12 cellular contexts compared by ENCODE assay signal in the genomic region with DNA sequence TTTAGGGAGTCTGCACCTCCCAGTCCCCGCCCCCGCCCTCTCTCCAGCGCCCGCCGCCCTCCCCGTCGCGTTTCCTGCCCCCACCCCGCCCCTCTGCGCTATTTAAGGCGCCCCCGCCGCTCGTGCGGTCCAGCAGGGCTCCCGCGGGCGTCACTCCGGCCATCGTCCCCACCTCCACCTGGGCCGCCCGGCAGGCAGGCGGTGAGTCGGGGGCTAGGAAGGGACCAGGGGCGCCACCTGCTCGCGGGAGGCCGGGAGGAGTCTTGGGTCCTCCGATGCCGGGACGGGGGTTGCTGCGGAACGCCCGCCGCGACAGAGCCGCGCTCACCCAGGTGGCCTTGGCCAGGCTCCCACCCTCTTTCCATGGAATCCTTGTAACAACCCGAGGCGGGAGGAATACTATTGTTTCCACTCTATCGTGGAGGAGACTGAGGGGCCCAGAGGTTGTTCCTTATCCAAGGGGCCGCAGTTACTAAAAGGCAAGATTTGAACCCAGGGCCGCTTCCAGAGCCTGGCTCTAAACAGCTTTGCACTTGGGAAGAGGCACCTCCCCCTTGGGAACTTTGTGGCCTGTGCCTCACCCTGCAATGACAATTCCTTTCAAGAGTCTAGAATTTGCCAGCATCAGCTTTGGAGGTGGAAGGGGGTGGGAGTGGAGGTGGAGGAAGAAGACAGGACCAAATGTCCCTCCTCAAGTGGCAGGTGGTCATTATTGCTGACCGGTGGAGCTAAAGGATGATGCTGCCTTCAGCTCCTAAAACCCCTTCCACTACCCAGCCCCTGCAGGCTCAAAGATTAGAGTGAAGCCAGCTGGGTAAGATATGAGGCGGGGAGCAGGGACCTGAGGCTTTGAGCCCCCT. TPM values are rescaled to one million over a fixed set of nuclear protein-coding genes. Genes with fewer than 3 reads are reported as not detected.
DNase-seq lines count a peak whose midpoint lies in the region; ATAC-seq and TF ChIP-seq lines count a peak whose summit lies in the region.
"Had no signal": no experiment of that assay in that cellular context is flagged by ENCODE, and none has a peak within 500 bp of the region (broad histone marks: within the 10 kb centered on the region; RNA-seq: fewer than 3 reads in every experiment).

A gene (plus strand): TSS at position 132 of the 860 bp plus-strand sequence. CDS start 1,215 bp downstream, outside the sequence.

- H3K9me3 ChIP-seq in SK-N-SH (no peaks in the 10 kb centered on the region), mesodermal cell (ENCODE audit: control insufficient read depth, low read length) (no peaks in the 10 kb centered on the region)
- H3K9me3 ChIP-seq: A549 had no signal

- H3K36me3 ChIP-seq in SK-N-SH (replicated peaks in 1 of 2; ENCODE audit: control insufficient read depth in 1 of 2, insufficient read depth in 2 of 2, low read length in 1 of 2): no peaks in the 10 kb centered on the region
- peaks cover 4% of the 10 kb centered on the region for H3K36me3 ChIP-seq in mesodermal cell (ENCODE audit: control insufficient read depth, insufficient read depth, low read length)

- H3K36me3 Mint-ChIP-seq in endothelial cell (ENCODE audit: low read depth, unreplicated experiment) (peaks cover 49% of the 10 kb centered on the region), osteocyte (ENCODE audit: unreplicated experiment) (no peaks in the 10 kb centered on the region)

- no peak within 1 kb of the TSS for H3K9ac ChIP-seq in SK-N-SH

- no peaks in the 10 kb centered on the region for H3F3A ChIP-seq in SK-N-SH (replicated peaks; ENCODE audit: insufficient read depth)

- no peak for TF ChIP-seq EP300 in SK-N-SH (IDR thresholded peaks at IDR 0.05; ENCODE audit: borderline replicate concordance in 1 of 2, low read depth in 1 of 2, low read length in 1 of 2)

- H3K4me1 ChIP-seq in SK-N-SH (ENCODE audit: control insufficient read depth in 1 of 2, insufficient read depth in 2 of 2, low read depth in 1 of 2, low read length in 1 of 2): no peaks in the 10 kb centered on the region; a peak in 1 of 4 replicates
- H3K4me1 ChIP-seq in mesodermal cell (ENCODE audit: control insufficient read depth, insufficient read depth, low read length, poor library complexity, severe bottlenecking): no peaks in the 10 kb centered on the region
- H3K4me1 ChIP-seq: A549 had no signal

- no peak for ATAC-seq in SK-N-SH treated with all-trans-retinoic acid at 6 μM for 48 hours
- ATAC-seq: A549; activated CD4-positive, CD25-positive, alpha-beta regulatory T cell treated with anti-CD3 and anti-CD28 coated beads, Interleukin-2, amount 50 U/mL, for 24 hours had no signal

- H3K9me2 ChIP-seq in SK-N-SH: no peaks in the 10 kb centered on the region

- TF ChIP-seq CTCF in SK-N-SH (IDR thresholded peaks at IDR 0.05) (no peak), endothelial cell (IDR thresholded peaks at IDR 0.05; ENCODE audit: unreplicated experiment) (no peak), osteocyte (IDR thresholded peaks at IDR 0.05) (no peak)

- H3K9me3 Mint-ChIP-seq in endothelial cell (ENCODE audit: unreplicated experiment) (no peaks in the 10 kb centered on the region), osteocyte (ENCODE audit: unreplicated experiment) (no peaks in the 10 kb centered on the region)
- H3K9me3 Mint-ChIP-seq: dendritic cell treated with granulocyte-macrophage colony-stimulating factor and Interleukin-4, amounts not matched to agents 40 ng/mL and 50 ng/mL, for 4 days had no signal

- H3K27ac ChIP-seq in SK-N-SH (ENCODE audit: low read depth in 2 of 2, low read length in 1 of 2): no peak within 1 kb of the TSS
- H3K27ac ChIP-seq in mesodermal cell (ENCODE audit: low read depth, low read length, severe bottlenecking): no peak within 1 kb of the TSS
- peak within 1 kb of the TSS; percentile 33 for H3K27ac ChIP-seq in temporal lobe (ENCODE audit: low read depth, low read length)
- H3K27ac ChIP-seq in substantia nigra (ENCODE audit: low read depth, low read length, poor library complexity, severe bottlenecking): no peak within 1 kb of the TSS
- H3K27ac ChIP-seq: A549 had no signal

- CTCF ChIA-PET in SK-N-SH (lab: Yijun Ruan, JAX): interaction anchor here (8.2 kb wide), 1 partner anchor 61 kb away, joined by 170 read pairs; no protein-coding TSS in a partner anchor

- H3K27me3 ChIP-seq in SK-N-SH (ENCODE audit: insufficient read depth): no peaks in the 10 kb centered on the region

- POLR2A ChIA-PET in SK-N-SH (lab: Yijun Ruan, JAX): no interaction called here

- no peaks in the 10 kb centered on the region for H4K20me1 ChIP-seq in SK-N-SH (ENCODE audit: insufficient read depth)

- H2AFZ ChIP-seq in SK-N-SH (ENCODE audit: low read depth): no peak within 1 kb of the TSS

- H3K4me2 ChIP-seq in SK-N-SH: no peak within 1 kb of the TSS
- H3K4me2 ChIP-seq: A549 had no signal

- H3K4me1 Mint-ChIP-seq in endothelial cell (ENCODE audit: unreplicated experiment): peaks cover 65% of the 10 kb centered on the region
- peaks cover 2% of the 10 kb centered on the region for H3K4me1 Mint-ChIP-seq in osteocyte (ENCODE audit: unreplicated experiment)

- no peaks in the 10 kb centered on the region for H3K79me2 ChIP-seq in SK-N-SH (ENCODE audit: insufficient read depth)

- H3K27me3 Mint-ChIP-seq in endothelial cell (ENCODE audit: unreplicated experiment) (peaks cover 27% of the 10 kb centered on the region), osteocyte (ENCODE audit: unreplicated experiment) (peaks cover 14% of the 10 kb centered on the region)

- no peak for TF ChIP-seq RAD21 in SK-N-SH (IDR thresholded peaks at IDR 0.05; ENCODE audit: low read length)

- DNase-seq in SK-N-SH: peak; percentile 47
- DNase-seq in endothelial cell (ENCODE audit: low spot score): peak; percentile 26
- no peak for DNase-seq in osteocyte (ENCODE audit: extremely low spot score, unreplicated experiment)
- no peak for DNase-seq in substantia nigra (lab: John Stamatoyannopoulos, UW)
- DNase-seq in nucleus accumbens (lab: John Stamatoyannopoulos, UW): no peak

- WGBS in SK-N-SH (ENCODE audit: low lambda C conversion rate): 46% methylated on average over 20 of the region's 45 CpGs
- 16 to 21% methylated on average over 27 to 29 of the region's 45 CpGs for WGBS in mesodermal cell (ENCODE audit: insufficient coverage in 2 of 2), 2 experiments

- H3K4me3 Mint-ChIP-seq in endothelial cell (ENCODE audit: unreplicated experiment) (peak within 1 kb of the TSS; percentile 92), osteocyte (ENCODE audit: unreplicated experiment) (no peak within 1 kb of the TSS)
- H3K4me3 Mint-ChIP-seq: dendritic cell treated with granulocyte-macrophage colony-stimulating factor and Interleukin-4, amounts not matched to agents 40 ng/mL and 50 ng/mL, for 4 days had no signal

- no peak within 1 kb of the TSS for H3K27ac Mint-ChIP-seq in endothelial cell (ENCODE audit: unreplicated experiment)
- no peak within 1 kb of the TSS for H3K27ac Mint-ChIP-seq in osteocyte (ENCODE audit: unreplicated experiment)
- H3K27ac Mint-ChIP-seq: dendritic cell treated with granulocyte-macrophage colony-stimulating factor and Interleukin-4, amounts not matched to agents 40 ng/mL and 50 ng/mL, for 4 days had no signal

- H3K4me3 ChIP-seq in SK-N-SH (ENCODE audit: low read depth in 2 of 2, low read length in 1 of 2) (no peak within 1 kb of the TSS), mesodermal cell (ENCODE audit: extremely low read depth, insufficient read depth, low read length, poor library complexity, severe bottlenecking) (peak within 1 kb of the TSS; percentile 35)
- H3K4me3 ChIP-seq: A549 had no signal

TF ChIP-seq in SK-N-SH, 30 proteins besides CTCF, POLR2A, EP300 and RAD21 (continues in another document):
- TF ChIP-seq MXI1 (IDR thresholded peaks at IDR 0.05; ENCODE audit: low read depth, low read length): no peak
- no peak for TF ChIP-seq MEF2A (IDR thresholded peaks at IDR 0.05; ENCODE audit: borderline replicate concordance, low read depth)
- TF ChIP-seq ELF1 (IDR thresholded peaks at IDR 0.05): no peak
- TF ChIP-seq, protein P1, sequence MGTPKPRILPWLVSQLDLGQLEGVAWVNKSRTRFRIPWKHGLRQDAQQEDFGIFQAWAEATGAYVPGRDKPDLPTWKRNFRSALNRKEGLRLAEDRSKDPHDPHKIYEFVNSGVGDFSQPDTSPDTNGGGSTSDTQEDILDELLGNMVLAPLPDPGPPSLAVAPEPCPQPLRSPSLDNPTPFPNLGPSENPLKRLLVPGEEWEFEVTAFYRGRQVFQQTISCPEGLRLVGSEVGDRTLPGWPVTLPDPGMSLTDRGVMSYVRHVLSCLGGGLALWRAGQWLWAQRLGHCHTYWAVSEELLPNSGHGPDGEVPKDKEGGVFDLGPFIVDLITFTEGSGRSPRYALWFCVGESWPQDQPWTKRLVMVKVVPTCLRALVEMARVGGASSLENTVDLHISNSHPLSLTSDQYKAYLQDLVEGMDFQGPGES (IDR thresholded peaks at IDR 0.05; ENCODE audit: low read depth, low read length): no peak

TF ChIP-seq in SK-N-SH treated with all-trans-retinoic acid at 6 μM for 48 hours, 23 proteins besides CTCF, POLR2A, EP300 and RAD21 (continues in another document):
- TF ChIP-seq, protein P2, sequence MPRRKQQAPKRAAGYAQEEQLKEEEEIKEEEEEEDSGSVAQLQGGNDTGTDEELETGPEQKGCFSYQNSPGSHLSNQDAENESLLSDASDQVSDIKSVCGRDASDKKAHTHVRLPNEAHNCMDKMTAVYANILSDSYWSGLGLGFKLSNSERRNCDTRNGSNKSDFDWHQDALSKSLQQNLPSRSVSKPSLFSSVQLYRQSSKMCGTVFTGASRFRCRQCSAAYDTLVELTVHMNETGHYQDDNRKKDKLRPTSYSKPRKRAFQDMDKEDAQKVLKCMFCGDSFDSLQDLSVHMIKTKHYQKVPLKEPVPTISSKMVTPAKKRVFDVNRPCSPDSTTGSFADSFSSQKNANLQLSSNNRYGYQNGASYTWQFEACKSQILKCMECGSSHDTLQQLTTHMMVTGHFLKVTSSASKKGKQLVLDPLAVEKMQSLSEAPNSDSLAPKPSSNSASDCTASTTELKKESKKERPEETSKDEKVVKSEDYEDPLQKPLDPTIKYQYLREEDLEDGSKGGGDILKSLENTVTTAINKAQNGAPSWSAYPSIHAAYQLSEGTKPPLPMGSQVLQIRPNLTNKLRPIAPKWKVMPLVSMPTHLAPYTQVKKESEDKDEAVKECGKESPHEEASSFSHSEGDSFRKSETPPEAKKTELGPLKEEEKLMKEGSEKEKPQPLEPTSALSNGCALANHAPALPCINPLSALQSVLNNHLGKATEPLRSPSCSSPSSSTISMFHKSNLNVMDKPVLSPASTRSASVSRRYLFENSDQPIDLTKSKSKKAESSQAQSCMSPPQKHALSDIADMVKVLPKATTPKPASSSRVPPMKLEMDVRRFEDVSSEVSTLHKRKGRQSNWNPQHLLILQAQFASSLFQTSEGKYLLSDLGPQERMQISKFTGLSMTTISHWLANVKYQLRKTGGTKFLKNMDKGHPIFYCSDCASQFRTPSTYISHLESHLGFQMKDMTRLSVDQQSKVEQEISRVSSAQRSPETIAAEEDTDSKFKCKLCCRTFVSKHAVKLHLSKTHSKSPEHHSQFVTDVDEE (CRISPR knock-in tag; IDR thresholded peaks at IDR 0.05): no peak

RNA-seq across cellular contexts. Expression of the gene that starts here (rescaled TPM):
- not detected in 2 replicates for polyA plus RNA-seq in SK-N-SH (2012; rRNA removed)
- not detected in 2 replicates for polyA plus RNA-seq in SK-N-SH (2012; cell fraction: cytosol; rRNA removed)
- not detected in 2 replicates for polyA plus RNA-seq in SK-N-SH (2012; cell fraction: nucleus; rRNA removed)
- total RNA-seq in endothelial cell (ENCODE audit: unreplicated experiment): 347 TPM
- polyA plus RNA-seq in mesodermal cell (2013, experiment 1 of 2): 115 TPM
- 78.2 TPM for polyA plus RNA-seq in mesodermal cell (2013, experiment 2 of 2)
- total RNA-seq in temporal lobe: 2.2 TPM
- not detected in 2 replicates for total RNA-seq in osteocyte
- total RNA-seq: HT1080 had no signal
- polyA plus RNA-seq: A549 had no signal

Comparison
In these comparisons a context has a peak if more than half of its experiments do, and no peak if none do; other contexts are left out.
1. RNA of the gene that starts here (total RNA-seq): 347 TPM in endothelial cell (single experiment); 2.2 TPM in temporal lobe (single experiment) and not detected in osteocyte; every median in the first group is over 100 times any median in the second.
2. Peak in DNase-seq in SK-N-SH; RNA of the gene not detected or under 1 TPM.